8 cellular contexts compared by ENCODE assay signal in genomic region chr6:31202259-31203166, GRCh38. TPM values are rescaled to one million over a fixed set of nuclear protein-coding genes. Genes with fewer than 3 reads are reported as not detected.
DNase-seq lines count a peak whose midpoint lies in the region; ATAC-seq and TF ChIP-seq lines count a peak whose summit lies in the region.

No MANE protein-coding gene starts in this region.

- H2AFZ ChIP-seq in KMS-11 (ENCODE audit: low read depth), result peak overlapping the region; percentile 27; the same call in 1 of the 2 replicates

- H3K4me1 ChIP-seq in CD4-positive, CD25-positive, alpha-beta regulatory T cell (ENCODE audit: control insufficient read depth, insufficient read depth, low read length, poor library complexity, severe bottlenecking), result peaks cover 59% of the 10 kb centered on the region
- H3K4me1 ChIP-seq in KMS-11 (ENCODE audit: low read depth, poor library complexity, severe bottlenecking) (peaks cover 53% of the 10 kb centered on the region), muscle layer of colon (ENCODE audit: insufficient read depth, low read length) (peaks cover 12% of the 10 kb centered on the region)

- H3K27me3 ChIP-seq in CD4-positive, CD25-positive, alpha-beta regulatory T cell (ENCODE audit: control insufficient read depth, insufficient read depth, low read length), result no peaks in the 10 kb centered on the region
- H3K27me3 ChIP-seq in KMS-11 (ENCODE audit: insufficient read depth, low read depth), result no peaks in the 10 kb centered on the region
- no peaks in the 10 kb centered on the region for H3K27me3 ChIP-seq in muscle layer of colon (ENCODE audit: control insufficient read depth in 1 of 2, insufficient read depth in 2 of 2, low read length in 2 of 2)

- peak overlapping the region; percentile 97 for H3K9ac ChIP-seq in KMS-11
- H3K9ac ChIP-seq in muscle layer of colon (ENCODE audit: low read length), result no peak overlapping the region

- no peaks in the 10 kb centered on the region for H4K20me1 ChIP-seq in KMS-11 (ENCODE audit: insufficient read depth)

- CTCF ChIA-PET in GM10248 (lab: Yijun Ruan, JAX), result interaction anchor here (0.8 to 3.2 kb wide), 4 partner anchors 162 to 240 kb away, joined by 3 to 17 read pairs (median 3); no protein-coding TSS in a partner anchor

- POLR2A ChIA-PET in GM10248 (lab: Yijun Ruan, JAX), result interaction anchor here (1.0 to 1.4 kb wide), 6 partner anchors 37 to 373 kb away, joined by 3 to 8 read pairs (median 4); partner anchors contain the start of gene TNF

- peaks cover 5% of the 10 kb centered on the region for H3K27me3 Mint-ChIP-seq in CD4-positive, CD25-positive, alpha-beta regulatory T cell
- H3K27me3 Mint-ChIP-seq in activated naive CD8-positive, alpha-beta T cell treated with anti-CD3 and anti-CD28 coated beads for 36 hours, result no peaks in the 10 kb centered on the region

- peaks cover 10 to 71% (median 39%) of the 10 kb centered on the region in 4 donors for H3K4me1 Mint-ChIP-seq in CD4-positive, CD25-positive, alpha-beta regulatory T cell
- H3K4me1 Mint-ChIP-seq in activated naive CD8-positive, alpha-beta T cell treated with anti-CD3 and anti-CD28 coated beads for 36 hours, result peaks cover 45% of the 10 kb centered on the region

- peak overlapping the region; percentile 33 to 96 (median 88) for H3K4me3 Mint-ChIP-seq in CD4-positive, CD25-positive, alpha-beta regulatory T cell
- peak overlapping the region; percentile 90 for H3K4me3 Mint-ChIP-seq in activated naive CD8-positive, alpha-beta T cell treated with anti-CD3 and anti-CD28 coated beads for 36 hours

- H3K9me3 ChIP-seq in CD4-positive, CD25-positive, alpha-beta regulatory T cell (ENCODE audit: control insufficient read depth in 2 of 2, low read length in 2 of 2), result no peaks in the 10 kb centered on the region
- no peaks in the 10 kb centered on the region for H3K9me3 ChIP-seq in muscle layer of colon (ENCODE audit: low read length)

- ATAC-seq in CD4-positive, CD25-positive, alpha-beta regulatory T cell (ENCODE audit: low read depth in 2 of 2), result no peak
- no peak for ATAC-seq in GM21528 (IDR thresholded peaks at IDR 0.05; ENCODE audit: low FRiP score, unreplicated experiment)

- peaks cover 10% of the 10 kb centered on the region for H3K36me3 ChIP-seq in CD4-positive, CD25-positive, alpha-beta regulatory T cell (ENCODE audit: control insufficient read depth, insufficient read depth, low read length)
- H3K36me3 ChIP-seq in KMS-11 (ENCODE audit: insufficient read depth), result no peaks in the 10 kb centered on the region
- H3K36me3 ChIP-seq in muscle layer of colon (ENCODE audit: insufficient read depth, low read length), result no peaks in the 10 kb centered on the region

- peak overlapping the region; percentile 97 for H3K4me3 ChIP-seq in CD4-positive, CD25-positive, alpha-beta regulatory T cell (ENCODE audit: low read depth, low read length)
- no peak overlapping the region for H3K4me3 ChIP-seq in KMS-11 (IDR thresholded peaks at IDR 0.05; ENCODE audit: insufficient read depth, low read depth, low read length)
- no peak overlapping the region for H3K4me3 ChIP-seq in muscle layer of colon (ENCODE audit: low read depth in 1 of 2, low read length in 2 of 2)

- H3K4me2 ChIP-seq in KMS-11, result peak overlapping the region; percentile 93

- no peak for TF ChIP-seq CTCF in KMS-11 (conservative IDR thresholded peaks at IDR 0.05; ENCODE audit: low read depth, low read length)
- TF ChIP-seq CTCF in GM10248 (IDR thresholded peaks at IDR 0.05; ENCODE audit: control extremely low read depth, extremely low read depth, low read depth, missing control alignments), result no peak

- H3K27ac ChIP-seq in CD4-positive, CD25-positive, alpha-beta regulatory T cell (ENCODE audit: insufficient read depth, low read length, poor library complexity, severe bottlenecking), result peak overlapping the region; percentile 91
- H3K27ac ChIP-seq in KMS-11, result peak overlapping the region; percentile 99
- peak overlapping the region; percentile 34 for H3K27ac ChIP-seq in muscle layer of colon (ENCODE audit: low read depth, low read length)

- H3K79me2 ChIP-seq in KMS-11 (ENCODE audit: insufficient read depth, low read depth), result peaks cover 20% of the 10 kb centered on the region; the same call in 1 of the 2 replicates

- H3K9me3 Mint-ChIP-seq in CD4-positive, CD25-positive, alpha-beta regulatory T cell, result peaks cover 0 to 2% (median 0%) of the 10 kb centered on the region in 7 donors
- peaks cover 9% of the 10 kb centered on the region for H3K9me3 Mint-ChIP-seq in activated naive CD8-positive, alpha-beta T cell treated with anti-CD3 and anti-CD28 coated beads for 36 hours

- peak overlapping the region; percentile 96 to 99 (median 98) for H3K27ac Mint-ChIP-seq in CD4-positive, CD25-positive, alpha-beta regulatory T cell
- H3K27ac Mint-ChIP-seq in activated naive CD8-positive, alpha-beta T cell treated with anti-CD3 and anti-CD28 coated beads for 36 hours, result peak overlapping the region; percentile 99

- peaks cover 20% of the 10 kb centered on the region for H3K36me3 Mint-ChIP-seq in CD4-positive, CD25-positive, alpha-beta regulatory T cell
- peaks cover 41% of the 10 kb centered on the region for H3K36me3 Mint-ChIP-seq in activated naive CD8-positive, alpha-beta T cell treated with anti-CD3 and anti-CD28 coated beads for 36 hours

- DNase-seq in CD4-positive, CD25-positive, alpha-beta regulatory T cell, result no peak
- no peak for DNase-seq in activated naive CD8-positive, alpha-beta T cell treated with anti-CD3 and anti-CD28 coated beads for 36 hours
- no peak for DNase-seq in NCI-H524 (lab: John Stamatoyannopoulos, UW)
- no peak for DNase-seq in GM10248 (ENCODE audit: extremely low spot score)
- DNase-seq in SK-N-DZ (ENCODE audit: low spot score), result no peak

RNA-seq across cellular contexts. Expression of gene POU5F1, which starts 32.0 kb away (rescaled TPM):
- not detected for total RNA-seq in CD4-positive, CD25-positive, alpha-beta regulatory T cell
- polyA plus RNA-seq in CD4-positive, CD25-positive, alpha-beta regulatory T cell, result under 1 TPM in 1 of 4 donors, not detected in 3; 0.27 TPM
- total RNA-seq in activated naive CD8-positive, alpha-beta T cell treated with anti-CD3 and anti-CD28 coated beads for 36 hours, result not detected
- polyA plus RNA-seq in SK-N-DZ (2014; cell fraction: cytosol; rRNA removed), result not detected in 2 replicates
- not detected in 2 replicates for polyA plus RNA-seq in SK-N-DZ (2014; cell fraction: nucleus; rRNA removed)

RNA-seq across cellular contexts. Expression of gene TCF19, which starts 44.1 kb away (rescaled TPM):
- total RNA-seq in CD4-positive, CD25-positive, alpha-beta regulatory T cell, result 10.9 TPM
- 10 to 100 TPM in 2 of 4 donors, 1 to 10 TPM in 2; 8.3 to 13.3 (median 11.2) TPM for polyA plus RNA-seq in CD4-positive, CD25-positive, alpha-beta regulatory T cell
- total RNA-seq in activated naive CD8-positive, alpha-beta T cell treated with anti-CD3 and anti-CD28 coated beads for 36 hours, result 10 to 100 TPM; 86.1 to 89.8 TPM
- 26.8 and 27.3 TPM in 2 replicates for polyA plus RNA-seq in SK-N-DZ (2014; cell fraction: cytosol; rRNA removed)
- polyA plus RNA-seq in SK-N-DZ (2014; cell fraction: nucleus; rRNA removed), result 20.1 and 26.7 TPM in 2 replicates

RNA-seq across cellular contexts. Expression of gene CCHCR1, which starts 44.9 kb away (rescaled TPM):
- total RNA-seq in CD4-positive, CD25-positive, alpha-beta regulatory T cell, result 27.2 TPM
- polyA plus RNA-seq in CD4-positive, CD25-positive, alpha-beta regulatory T cell, result 1 to 10 TPM; 3.5 to 6.9 (median 6.2) TPM
- total RNA-seq in activated naive CD8-positive, alpha-beta T cell treated with anti-CD3 and anti-CD28 coated beads for 36 hours, result 10 to 100 TPM; 43.0 to 46.6 TPM
- polyA plus RNA-seq in SK-N-DZ (2014; cell fraction: cytosol; rRNA removed), result 12.4 and 17.8 TPM in 2 replicates
- 43.4 and 70.5 TPM in 2 replicates for polyA plus RNA-seq in SK-N-DZ (2014; cell fraction: nucleus; rRNA removed)

Comparison
In these comparisons a context has a peak if more than half of its experiments do, and no peak if none do; other contexts are left out.
1. H3K27ac ChIP-seq: peak in every context shown above with its lines; median percentile 99 in KMS-11; 91 in CD4-positive, CD25-positive, alpha-beta regulatory T cell; 34 in muscle layer of colon.